ENCODE assay signal across 35 cellular contexts in genomic region chr16:76309639-76310335, GRCh38. TPM values are rescaled to one million over a fixed set of nuclear protein-coding genes. Genes with fewer than 3 reads are reported as not detected.
"Had no signal": no experiment of that assay in that cellular context is flagged by ENCODE, and none has a peak within 500 bp of the region (broad histone marks: within the 10 kb centered on the region; RNA-seq: fewer than 3 reads in every experiment).

No MANE protein-coding gene starts in this region.

- H3K4me1 ChIP-seq: colonic mucosa, gastrocnemius medialis, parathyroid adenoma, psoas muscle, upper lobe of left lung, vagina had no signal

- H3K4me3 ChIP-seq: colonic mucosa, gastrocnemius medialis, hepatocyte, psoas muscle, smooth muscle cell, upper lobe of left lung, vagina had no signal

- H2AFZ ChIP-seq: hepatocyte, parathyroid adenoma had no signal

- ATAC-seq: activated CD8-positive, alpha-beta T cell treated with anti-CD3 and anti-CD28 coated beads for 36 hours; activated naive CD8-positive, alpha-beta T cell treated with anti-CD3 and anti-CD28 coated beads, Interleukin-2, amount 50 U/mL, for 24 hours; gastrocnemius medialis; left cardiac atrium; left ventricle myocardium superior; psoas muscle; stimulated activated memory B cell treated with anti-CD40 and anti-IgM and Interleukin-4, amounts not matched to agents 10 μg/mL and 1 μg/mL and 100 μg/mL, for 72 hours; stimulated activated naive CD8-positive, alpha-beta T cell treated with anti-CD3 and anti-CD28 coated beads, Interleukin-15, amount 100 ng/mL, for 72 hours; WTC11 had no signal

- H3K4me2 ChIP-seq: hepatocyte, smooth muscle cell had no signal

- H3K36me3 ChIP-seq: colonic mucosa, gastrocnemius medialis, neutrophil, upper lobe of left lung, vagina had no signal

- DNase-seq: activated CD4-positive, alpha-beta T cell treated with anti-CD3 and anti-CD28 coated beads for 1 hour; activated CD4-positive, alpha-beta T cell treated with anti-CD3 and anti-CD28 coated beads, Interleukin-2, amount 50 U/mL, for 1 hour; activated CD8-positive, alpha-beta T cell treated with anti-CD3 and anti-CD28 coated beads for 36 hours; activated naive CD8-positive, alpha-beta T cell treated with anti-CD3 and anti-CD28 coated beads, Interleukin-2, amount 50 U/mL, for 24 hours; activated T-cell treated with anti-CD3 and anti-CD28 coated beads, Interleukin-2, amount 50 U/mL, for 48 hours; amygdala; central memory CD4-positive, alpha-beta T cell; colonic mucosa; effector CD8-positive, alpha-beta T cell; gastrocnemius medialis; glutamatergic neuron; left cardiac atrium; left ventricle myocardium superior; naive B cell; nephron progenitor cell; psoas muscle; stimulated activated CD4-positive, alpha-beta T cell treated with anti-CD3 and anti-CD28 coated beads, Interleukin-1b, Interleukin-23, amount 100 ng/mL, for 48 hours; stimulated activated CD4-positive, alpha-beta T cell treated with anti-CD3 and anti-CD28 coated beads, Interleukin-4, amount 100 ng/mL, for 4 hours; stimulated activated CD8-positive, alpha-beta memory T cell treated with anti-CD3 and anti-CD28 coated beads, Interleukin-4, amount 100 ng/mL, for 48 hours; stimulated activated naive CD8-positive, alpha-beta T cell treated with anti-CD3 and anti-CD28 coated beads, Interleukin-15, amount 100 ng/mL, for 72 hours; T-helper 2 cell; upper lobe of left lung had no signal

- H3K27ac ChIP-seq: colonic mucosa, gastrocnemius medialis, hepatocyte, neutrophil, parathyroid adenoma, psoas muscle, upper lobe of left lung, vagina had no signal

- H3K9ac ChIP-seq: parathyroid adenoma had no signal

- FAIRE-seq: endometrium, keratinocyte had no signal

- H3K27me3 ChIP-seq: colonic mucosa, gastrocnemius medialis, hepatocyte, neutrophil, upper lobe of left lung, vagina had no signal

- H3K79me2 ChIP-seq: hepatocyte, parathyroid adenoma had no signal

- H3K9me3 ChIP-seq: colonic mucosa, gastrocnemius medialis, neutrophil, psoas muscle, upper lobe of left lung, vagina had no signal

RNA-seq across cellular contexts. Expression of gene CNTNAP4, which starts 32.6 kb away (rescaled TPM):
- total RNA-seq: activated CD8-positive, alpha-beta T cell treated with anti-CD3 and anti-CD28 coated beads for 36 hours; activated T-helper 2 cell treated with anti-CD3 and anti-CD28 coated beads, Interferon-gamma antibody, Interleukin-2, Interleukin-4, amounts not matched to agents 10 μg/mL and 5 μg/mL and 100 μg/mL, durations not matched to agents 14 hours and 24 hours and 36 hours; colonic mucosa; dermis microvascular lymphatic vessel endothelial cell; epithelial cell of proximal tubule; left ventricle myocardium superior; lung microvascular endothelial cell; upper lobe of left lung; WTC11 had no signal
